ENCODE assay signal across 8 cellular contexts in the genomic region with DNA sequence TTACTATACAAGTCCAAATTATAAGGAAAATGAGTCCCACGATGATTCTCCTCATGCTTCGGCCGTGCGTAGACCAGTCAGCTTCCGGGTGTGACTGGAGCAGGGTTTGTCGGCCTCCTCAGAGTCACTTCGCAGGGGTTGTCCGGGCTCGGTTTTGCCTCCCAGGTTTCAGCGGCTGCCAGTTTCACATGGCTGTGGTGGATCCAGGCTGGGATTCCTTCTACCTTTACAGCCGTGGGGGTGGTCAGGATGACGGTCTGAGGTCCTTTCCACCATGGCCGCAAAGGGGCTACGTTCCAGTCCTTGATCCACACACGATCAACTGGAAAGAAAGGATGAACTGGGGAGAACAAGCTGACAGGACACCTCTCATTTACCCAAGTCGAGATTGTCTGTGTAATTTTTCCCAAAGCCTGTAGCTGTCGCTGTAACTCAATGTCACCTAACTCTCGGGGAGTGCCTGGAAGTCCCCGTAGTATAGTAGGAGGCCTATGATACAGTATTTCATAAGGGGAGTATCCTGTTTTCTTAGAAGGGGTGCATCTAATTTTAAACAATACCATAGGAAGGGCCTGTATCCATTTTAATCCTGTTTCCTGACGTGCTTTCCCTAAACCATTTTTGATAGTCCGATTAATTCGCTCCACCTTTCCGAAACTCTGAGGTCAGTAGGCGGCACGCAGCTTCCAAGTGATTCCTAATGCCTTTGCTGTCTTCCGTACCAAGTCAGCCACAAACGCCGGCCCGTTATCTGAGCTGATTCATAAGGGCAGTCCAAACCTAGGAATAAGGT. TPM values are rescaled to one million over a fixed set of nuclear protein-coding genes. Genes with fewer than 3 reads are reported as not detected.
DNase-seq lines count a peak whose midpoint lies in the region; ATAC-seq, FAIRE-seq and TF ChIP-seq lines count a peak whose summit lies in the region.
"Not testable (repeated sequence)": the region's sequence is repeated elsewhere in the genome, so short reads cannot be mapped to it uniquely, and the experiment has no call there.

No MANE protein-coding gene starts in this region.

- H3K9me2 ChIP-seq in Loucy (replicated peaks; ENCODE audit: low read depth, low read length) = not testable (repeated sequence)

- POLR2A ChIA-PET in K562 (lab: Yijun Ruan, JAX) = interaction anchor here (1.1 kb wide), 1 partner anchor 16 kb away, joined by 3 read pairs; no protein-coding TSS in a partner anchor

- not testable (repeated sequence) for H3K27me3 ChIP-seq in Loucy (ENCODE audit: insufficient read depth, low read length, poor library complexity, severe bottlenecking); K562 (ENCODE audit: control insufficient read depth in 2 of 2, insufficient read depth in 2 of 2, low read length in 2 of 2); left lung

- DNase-seq in AG10803 (ENCODE audit: low read depth) (peak; percentile 18), RPMI7951 (ENCODE audit: low read depth) (peak; percentile 48), K562 (ENCODE audit: extremely low read depth in 1 of 4, low spot score in 3 of 4) (peak; percentile 11 to 45 (median 15)), fibroblast of villous mesenchyme (ENCODE audit: low read depth) (peak; percentile 43), skeletal muscle cell (ENCODE audit: low read depth) (peak; percentile 4)
- DNase-seq in GM10266 (ENCODE audit: extremely low spot score); left lung: not testable (repeated sequence)

- BruUV-seq in K562 (replicated peaks; lab: Mats Ljungman, UMichigan) = not testable (repeated sequence)

- FAIRE-seq in K562 (lab: Jason Lieb, UNC) = not testable (repeated sequence)

- not testable (repeated sequence) for H3K9me1 ChIP-seq in K562 (ENCODE audit: control insufficient read depth, insufficient read depth, low read length)

- H2AFZ ChIP-seq in Loucy (ENCODE audit: low read length) = not testable (repeated sequence)
- peak overlapping the region; percentile 87 for H2AFZ ChIP-seq in K562 (ENCODE audit: low read depth, low read length)

- not testable (repeated sequence) for H3F3A ChIP-seq in Loucy (ENCODE audit: low read depth)

- peak overlapping the region; percentile 41; the same call in 1 of the 3 replicates for H3K27ac ChIP-seq in K562 (ENCODE audit: extremely low read depth, low read depth, low read length)
- peak overlapping the region; percentile 51 to 80 for H3K27ac ChIP-seq in left lung

- TF ChIP-seq CTCF in AG10803 (conservative IDR thresholded peaks at IDR 0.05; ENCODE audit: low read length) (peak; percentile 56), GM10266 (IDR thresholded peaks at IDR 0.05; ENCODE audit: control insufficient read depth, insufficient read depth, low read depth, missing control alignments) (peak; percentile 34), Loucy (conservative IDR thresholded peaks at IDR 0.05; ENCODE audit: low read length) (peak; percentile 32; the same call in 1 of the 2 replicates), K562 (IDR thresholded peaks at IDR 0.05 in 2 of 3, conservative IDR thresholded peaks at IDR 0.05 in 1 of 3; ENCODE audit: insufficient read depth in 2 of 3, low read depth in 1 of 3, low read length in 3 of 3) (peak; percentile 35 to 50 (median 45); a peak in 4 of 6 replicates), fibroblast of villous mesenchyme (IDR thresholded peaks at IDR 0.05; ENCODE audit: insufficient read depth, low read depth, low read length) (peak; percentile 59), left lung (IDR thresholded peaks at IDR 0.05) (peak in 1 of 2 donors; percentile 49)

- intact Hi-C loops in K562 (cut with micrococcal nuclease) = loop anchor here (5.0 kb wide), 1 partner anchor 128 kb away; no protein-coding TSS in a partner anchor
- intact Hi-C loops in left lung (cut with DNase I) = not testable (repeated sequence)

- H3K36me3 ChIP-seq in Loucy (ENCODE audit: insufficient read depth, low read length); K562 (ENCODE audit: control insufficient read depth, insufficient read depth, low read length); left lung: not testable (repeated sequence)

- H3K4me3 ChIP-seq in AG10803 (ENCODE audit: low read length); Loucy (ENCODE audit: low read length, poor library complexity, severe bottlenecking); K562; fibroblast of villous mesenchyme (ENCODE audit: low read depth, low read length); skeletal muscle cell (ENCODE audit: low read depth, low read length): not testable (repeated sequence)
- peak overlapping the region; percentile 2 to 31 for H3K4me3 ChIP-seq in left lung

- not testable (repeated sequence) for ATAC-seq in K562
- ATAC-seq in left lung = peak; percentile 81

- not testable (repeated sequence) for H4K20me1 ChIP-seq in Loucy (ENCODE audit: insufficient read depth, low read length, poor library complexity, severe bottlenecking); K562 (replicated peaks; ENCODE audit: control insufficient read depth, insufficient read depth, low read length)

- TF ChIP-seq POLR2A in K562 (conservative IDR thresholded peaks at IDR 0.05) = not testable (repeated sequence)

- not testable (repeated sequence) for H3K4me2 ChIP-seq in Loucy (ENCODE audit: low read depth, low read length, poor library complexity, severe bottlenecking); K562 (ENCODE audit: insufficient read depth, low read length)

- WGBS in K562 (ENCODE audit: insufficient coverage, low coverage, missing lambda C conversion rate) = 46% methylated on average over 29 of the region's 29 CpGs

- H3K9ac ChIP-seq in Loucy (ENCODE audit: low read depth, low read length, poor library complexity, severe bottlenecking); K562 (ENCODE audit: insufficient read depth in 1 of 2, low read depth in 2 of 2, low read length in 2 of 2): not testable (repeated sequence)

- not testable (repeated sequence) for H3K4me1 ChIP-seq in Loucy (ENCODE audit: insufficient read depth, low read length, poor library complexity, severe bottlenecking); K562 (replicated peaks in 1 of 2; ENCODE audit: control insufficient read depth in 2 of 2, insufficient read depth in 2 of 2, low read length in 2 of 2); left lung

- in situ Hi-C loops in K562 (cut with MboI) = not testable (repeated sequence)

- H3K79me2 ChIP-seq in Loucy (ENCODE audit: insufficient read depth, low read length); K562 (ENCODE audit: control insufficient read depth, insufficient read depth, low read length): not testable (repeated sequence)

- peak in 1 of 2 experiments; percentile 27; a peak in 2 of 4 replicates for TF ChIP-seq RAD21 in K562 (CRISPR knock-in tag; conservative IDR thresholded peaks at IDR 0.05 in 1 of 2, IDR thresholded peaks at IDR 0.05 in 1 of 2)

- TF ChIP-seq EP300 in K562 (IDR thresholded peaks at IDR 0.05; ENCODE audit: low read length) = not testable (repeated sequence)

- CTCF ChIA-PET in K562 (lab: Yijun Ruan, JAX; ENCODE audit: low intra/inter-chr PET ratio) = not testable (repeated sequence)

- H3K9me3 ChIP-seq in Loucy (ENCODE audit: insufficient read depth, low read depth, low read length); K562 (replicated peaks; ENCODE audit: control insufficient read depth, insufficient read depth, low read depth, low read length); left lung: not testable (repeated sequence)

RNA-seq across cellular contexts. Expression of gene DNAAF4, which starts 5.8 kb away (rescaled TPM):
- total RNA-seq in RPMI7951 (2014; rRNA removed; shearing (Covaris generic)) = 4.3 and 5.2 TPM in 2 replicates
- total RNA-seq in K562 (2011; cell fraction: chromatin; rRNA removed; ENCODE audit: low replicate concordance) = 0.72 TPM in 1 of 2 replicates, not detected in the other
- 0.50 TPM in 1 of 2 replicates, not detected in the other for total RNA-seq in K562 (2011; cell fraction: nucleolus; rRNA removed)
- not detected in 2 replicates for total RNA-seq in K562 (2011; cell fraction: nucleoplasm; rRNA removed)
- total RNA-seq in K562 (2014; rRNA removed) = 0.29 and 0.32 TPM in 2 replicates
- 0.38 and 0.40 TPM in 2 replicates for total RNA-seq in K562 (2014; rRNA removed; fragmentation: Illumina TruSeq; extraction: Trizol)
- 0.54 and 0.75 TPM in 2 replicates for total RNA-seq in K562 (2015; rRNA removed; fragmentation: Illumina TruSeq; extraction: Trizol)
- 0.18 TPM in 1 of 2 replicates, not detected in the other for total RNA-seq in K562 (2021)
- 0.10 and 0.24 TPM in 2 replicates for polyA plus RNA-seq in K562 (2011; rRNA removed)
- 0.13 and 0.21 TPM in 2 replicates for polyA plus RNA-seq in K562 (2011; cell fraction: cytosol; rRNA removed)
- not detected in 2 replicates for polyA plus RNA-seq in K562 (2011; cell fraction: nucleus; rRNA removed)
- 0.22 and 0.71 TPM in 2 replicates for polyA plus RNA-seq in K562 (2012)
- polyA plus RNA-seq in K562 (2014; fragmentation: Illumina TruSeq; extraction: Trizol) = 0.18 and 0.36 TPM in 2 replicates
- polyA plus RNA-seq in K562 (2014; fragmentation: Nextera tagmentation; extraction: Ambion mirVana) = 1 to 10 TPM in 1 of 2 experiments, under 1 TPM in 1; 0.89 to 1.4 TPM
- polyA plus RNA-seq in K562 (2014; rRNA removed) = 2.0 TPM in 2 replicates
- polyA minus RNA-seq in K562 (2011; rRNA and poly(A)+ RNA removed) = 0.24 TPM in 1 of 2 replicates, not detected in the other
- polyA minus RNA-seq in K562 (2011; cell fraction: cytosol; rRNA and poly(A)+ RNA removed) = 1.8 TPM in 1 of 2 replicates, not detected in the other
- polyA minus RNA-seq in K562 (2011; cell fraction: nucleus; rRNA and poly(A)+ RNA removed) = 0.22 and 0.27 TPM in 2 replicates
- total RNA-seq in fibroblast of villous mesenchyme = 0.64 and 1.3 TPM in 2 replicates
- 1 to 10 TPM; 4.1 to 4.9 TPM for total RNA-seq in left lung
